Comparison of ENCODE assay signal across 19 cellular contexts in genomic region chr15:67300266-67300914, GRCh38. TPM values are rescaled to one million over a fixed set of nuclear protein-coding genes. Genes with fewer than 3 reads are reported as not detected.
DNase-seq lines count a peak whose midpoint lies in the region; ATAC-seq lines count a peak whose summit lies in the region.
"Had no signal": no experiment of that assay in that cellular context is flagged by ENCODE, and none has a peak within 500 bp of the region (broad histone marks: within the 10 kb centered on the region; RNA-seq: fewer than 3 reads in every experiment).

No MANE protein-coding gene starts in this region.

- H2AFZ ChIP-seq in mesenchymal stem cell (ENCODE audit: low read depth, low read length): no peak overlapping the region
- H2AFZ ChIP-seq: PC-9 had no signal

- no peak overlapping the region for H2BK12ac ChIP-seq in mesenchymal stem cell (ENCODE audit: low read length in 2 of 2)

- H3K18ac ChIP-seq in mesenchymal stem cell (ENCODE audit: low read depth in 1 of 2, low read length in 2 of 2): no peak overlapping the region

- H4K91ac ChIP-seq in mesenchymal stem cell (ENCODE audit: low read length): no peak overlapping the region

- peak; percentile 40 to 71 for ATAC-seq in activated T-cell treated with anti-CD3 and anti-CD28 coated beads, Interleukin-2, amount 50 U/mL, for 4 hours
- no peak for ATAC-seq in HG02973 (IDR thresholded peaks at IDR 0.05; ENCODE audit: unreplicated experiment)
- no peak for ATAC-seq in stimulated activated naive CD8-positive, alpha-beta T cell treated with anti-CD3 and anti-CD28 coated beads, Interleukin-15, Interleukin-2, amounts not matched to agents 100 U/mL and 50 U/mL, for 24 hours
- ATAC-seq: CD8-positive, alpha-beta T cell had no signal

- H4K8ac ChIP-seq in mesenchymal stem cell (ENCODE audit: low read length): no peak overlapping the region

- no peaks in the 10 kb centered on the region for H3K79me1 ChIP-seq in mesenchymal stem cell (replicated peaks; ENCODE audit: low read length, poor library complexity, severe bottlenecking)

- H3K4me1 ChIP-seq in mesenchymal stem cell (ENCODE audit: control insufficient read depth, insufficient read depth, low read depth, low read length) (no peaks in the 10 kb centered on the region), skeletal muscle tissue (ENCODE audit: control insufficient read depth in 3 of 3, insufficient read depth in 3 of 3, low read length in 3 of 3) (peaks cover 0 to 2% (median 0%) of the 10 kb centered on the region in 3 donors)
- H3K4me1 ChIP-seq: BLaER1 treated with 17β-estradiol and CSF1 and Interleukin-3, amounts not matched to agents 10 nM and 100 nM; SJCRH30 had no signal

- no CpG with 5 or more reads among the region's 2 CpGs for WGBS in mesenchymal stem cell

- H3K4me2 ChIP-seq in mesenchymal stem cell (ENCODE audit: low read length, poor library complexity, severe bottlenecking): no peak overlapping the region
- H3K4me2 ChIP-seq: BLaER1 treated with 17β-estradiol and CSF1 and Interleukin-3, amounts not matched to agents 10 nM and 100 nM; PC-9 had no signal

- H2AK5ac ChIP-seq in mesenchymal stem cell (ENCODE audit: low read length, severe bottlenecking): no peak overlapping the region

- no peak overlapping the region for H2BK120ac ChIP-seq in mesenchymal stem cell (ENCODE audit: low read depth, low read length)

- H3K27ac ChIP-seq in mesenchymal stem cell (ENCODE audit: low read length, poor library complexity, severe bottlenecking) (no peak overlapping the region), skeletal muscle tissue (ENCODE audit: low read depth, low read length) (peak overlapping the region; percentile 19)
- H3K27ac ChIP-seq: BLaER1 treated with 17β-estradiol and CSF1 and Interleukin-3, amounts not matched to agents 10 nM and 100 nM; PC-9; SJCRH30 had no signal

- H3K4me3 Mint-ChIP-seq in activated T-cell treated with anti-CD3 and anti-CD28 coated beads, Interleukin-2, amount 50 U/mL, for 4 hours: no peak overlapping the region
- H3K4me3 Mint-ChIP-seq: CD8-positive, alpha-beta T cell had no signal

- no peaks in the 10 kb centered on the region for H3K36me3 Mint-ChIP-seq in activated T-cell treated with anti-CD3 and anti-CD28 coated beads, Interleukin-2, amount 50 U/mL, for 4 hours (ENCODE audit: insufficient read depth)
- H3K36me3 Mint-ChIP-seq: CD8-positive, alpha-beta T cell had no signal

- no peak overlapping the region for H3K23ac ChIP-seq in mesenchymal stem cell (ENCODE audit: low read length in 2 of 2)

- H3K27me3 ChIP-seq in mesenchymal stem cell (ENCODE audit: control insufficient read depth in 1 of 2, insufficient read depth in 1 of 2, low read length in 2 of 2) (no peaks in the 10 kb centered on the region), skeletal muscle tissue (ENCODE audit: control insufficient read depth in 3 of 3, insufficient read depth in 3 of 3, low read length in 3 of 3) (no peaks in the 10 kb centered on the region)
- H3K27me3 ChIP-seq: BLaER1 treated with 17β-estradiol and CSF1 and Interleukin-3, amounts not matched to agents 10 nM and 100 nM; SJCRH30 had no signal

- H2BK5ac ChIP-seq in mesenchymal stem cell (ENCODE audit: low read depth, low read length, poor library complexity, severe bottlenecking): no peak overlapping the region

- no peaks in the 10 kb centered on the region for H3K4me1 Mint-ChIP-seq in activated T-cell treated with anti-CD3 and anti-CD28 coated beads, Interleukin-2, amount 50 U/mL, for 4 hours (ENCODE audit: low read depth)

- no peak overlapping the region for H3K14ac ChIP-seq in mesenchymal stem cell (ENCODE audit: low read length in 2 of 2)

- H3K4ac ChIP-seq in mesenchymal stem cell (ENCODE audit: low read depth in 1 of 2, low read length in 2 of 2): no peak overlapping the region

- no peak for DNase-seq in activated T-cell treated with anti-CD3 and anti-CD28 coated beads, Interleukin-2, amount 50 U/mL, for 4 hours
- DNase-seq in activated T-cell treated with anti-CD3 and anti-CD28 coated beads for 4 hours (no peak), amniotic epithelial cell (ENCODE audit: low read depth) (peak; percentile 19), mesenchymal stem cell (peak; percentile 22), SKM-1 (lab: John Stamatoyannopoulos, UW; ENCODE audit: unreplicated experiment) (no peak)
- no peak for DNase-seq in stimulated activated naive CD8-positive, alpha-beta T cell treated with anti-CD3 and anti-CD28 coated beads, Interleukin-15, Interleukin-2, amounts not matched to agents 100 U/mL and 50 U/mL, for 24 hours
- DNase-seq: CD8-positive, alpha-beta T cell; DMS53; GOT3; KBM-7; NCI-H1105 treated with DMSO at 0.1 percent for 48 hours; NCI-H1694; NCI-H2081 treated with DMSO at 0.1 percent for 48 hours; NCI-H510A treated with DMSO at 0.1 percent for 48 hours; PC-9; SJCRH30 had no signal

- H3K36me3 ChIP-seq in mesenchymal stem cell (ENCODE audit: control insufficient read depth in 1 of 2, insufficient read depth in 2 of 2, low read depth in 1 of 2, low read length in 2 of 2): no peaks in the 10 kb centered on the region
- no peaks in the 10 kb centered on the region for H3K36me3 ChIP-seq in skeletal muscle tissue (ENCODE audit: control insufficient read depth in 3 of 3, insufficient read depth in 3 of 3, low read length in 3 of 3)
- H3K36me3 ChIP-seq: BLaER1 treated with 17β-estradiol and CSF1 and Interleukin-3, amounts not matched to agents 10 nM and 100 nM; SJCRH30 had no signal

- H3K9ac ChIP-seq in mesenchymal stem cell (ENCODE audit: low read length) (no peak overlapping the region), skeletal muscle tissue (ENCODE audit: low read depth in 1 of 3, low read length in 3 of 3) (no peak overlapping the region)
- H3K9ac ChIP-seq: BLaER1 treated with 17β-estradiol and CSF1 and Interleukin-3, amounts not matched to agents 10 nM and 100 nM had no signal

- no peak overlapping the region for H2BK15ac ChIP-seq in mesenchymal stem cell (ENCODE audit: low read depth, poor library complexity, severe bottlenecking)

- H3K27me3 Mint-ChIP-seq in activated T-cell treated with anti-CD3 and anti-CD28 coated beads, Interleukin-2, amount 50 U/mL, for 4 hours (ENCODE audit: low read depth): no peaks in the 10 kb centered on the region

- no peak overlapping the region for H3K4me3 ChIP-seq in mesenchymal stem cell (ENCODE audit: insufficient read depth in 1 of 2, low read depth in 1 of 2, low read length in 2 of 2)
- H3K4me3 ChIP-seq in skeletal muscle tissue (ENCODE audit: low read length in 3 of 3): no peak overlapping the region
- H3K4me3 ChIP-seq: BLaER1 treated with 17β-estradiol and CSF1 and Interleukin-3, amounts not matched to agents 10 nM and 100 nM; PC-9; SJCRH30 had no signal

- no peaks in the 10 kb centered on the region for H3K9me3 Mint-ChIP-seq in activated T-cell treated with anti-CD3 and anti-CD28 coated beads, Interleukin-2, amount 50 U/mL, for 4 hours
- H3K9me3 Mint-ChIP-seq: CD8-positive, alpha-beta T cell had no signal

- H3K9me3 ChIP-seq in mesenchymal stem cell (ENCODE audit: control insufficient read depth, low read length) (no peaks in the 10 kb centered on the region), skeletal muscle tissue (ENCODE audit: control insufficient read depth in 3 of 3, low read length in 3 of 3) (no peaks in the 10 kb centered on the region)
- H3K9me3 ChIP-seq: BLaER1 treated with 17β-estradiol and CSF1 and Interleukin-3, amounts not matched to agents 10 nM and 100 nM; SJCRH30 had no signal

RNA-seq across cellular contexts. Expression of gene IQCH, which starts 45.8 kb away (rescaled TPM):
- total RNA-seq in activated T-cell treated with anti-CD3 and anti-CD28 coated beads, Interleukin-2, amount 50 U/mL, for 4 hours: under 1 TPM; 0.53 to 0.95 (median 0.53) TPM
- polyA plus RNA-seq in mesenchymal stem cell (2013, experiment 1 of 2): 0.76 TPM
- polyA plus RNA-seq in mesenchymal stem cell (2013, experiment 2 of 2): 0.84 TPM
- 3.1 TPM for total RNA-seq in skeletal muscle tissue

RNA-seq across cellular contexts. Expression of gene AAGAB, which starts 45.9 kb away (rescaled TPM):
- total RNA-seq in activated T-cell treated with anti-CD3 and anti-CD28 coated beads, Interleukin-2, amount 50 U/mL, for 4 hours: 10 to 100 TPM; 46.7 to 50.2 (median 48.5) TPM
- polyA plus RNA-seq in mesenchymal stem cell (2013, experiment 1 of 2): 24.1 TPM
- 25.7 TPM for polyA plus RNA-seq in mesenchymal stem cell (2013, experiment 2 of 2)
- 13.6 TPM for total RNA-seq in skeletal muscle tissue

Comparison
In these comparisons a context has a peak if more than half of its experiments do, and no peak if none do; other contexts are left out.
1. ATAC-seq: peak in activated T-cell treated with anti-CD3 and anti-CD28 coated beads, Interleukin-2, amount 50 U/mL, for 4 hours (2 of 2); none in HG02973 (single experiment) and stimulated activated naive CD8-positive, alpha-beta T cell treated with anti-CD3 and anti-CD28 coated beads, Interleukin-15, Interleukin-2, amounts not matched to agents 100 U/mL and 50 U/mL, for 24 hours (single experiment).
2. DNase-seq: peak in amniotic epithelial cell (single experiment) and mesenchymal stem cell (single experiment); none in activated T-cell treated with anti-CD3 and anti-CD28 coated beads, Interleukin-2, amount 50 U/mL, for 4 hours (single experiment), activated T-cell treated with anti-CD3 and anti-CD28 coated beads for 4 hours (single experiment), stimulated activated naive CD8-positive, alpha-beta T cell treated with anti-CD3 and anti-CD28 coated beads, Interleukin-15, Interleukin-2, amounts not matched to agents 100 U/mL and 50 U/mL, for 24 hours (single experiment) and SKM-1 (single experiment).